Comparison of ENCODE assay signal across 15 cellular contexts in the genomic region with DNA sequence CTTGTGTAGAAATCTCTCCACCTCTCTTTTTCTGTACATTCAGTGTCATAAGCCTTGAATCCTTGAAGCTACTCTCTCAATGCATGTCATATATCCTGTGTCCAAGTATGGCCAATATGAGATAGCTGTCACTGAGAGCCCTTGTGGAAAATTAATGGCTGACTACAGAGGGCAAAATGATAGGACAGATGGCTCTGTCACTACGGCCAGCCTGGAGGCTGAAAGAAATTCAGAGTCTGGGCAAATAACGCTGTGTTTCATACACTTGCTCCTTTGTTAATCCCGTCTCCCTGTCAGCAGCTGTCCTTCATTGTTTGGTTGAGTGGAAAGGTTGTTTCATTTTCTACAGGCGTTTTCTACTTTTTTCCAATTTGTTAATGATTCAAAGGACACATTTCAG.
DNase-seq lines count a peak whose midpoint lies in the region; TF ChIP-seq lines count a peak whose summit lies in the region.
"Had no signal": no experiment of that assay in that cellular context is flagged by ENCODE, and none has a peak within 500 bp of the region (broad histone marks: within the 10 kb centered on the region; RNA-seq: fewer than 3 reads in every experiment).

No MANE protein-coding gene starts in this region.

- H3K36me3 ChIP-seq in WERI-Rb-1, result no peaks in the 10 kb centered on the region
- H3K36me3 ChIP-seq: BLaER1 treated with 17β-estradiol and CSF1 and Interleukin-3, amounts not matched to agents 10 nM and 100 nM had no signal

- H3K4me1 Mint-ChIP-seq in nephron (peaks cover 58% of the 10 kb centered on the region), mesothelial cell of epicardium (peaks cover 2% of the 10 kb centered on the region)

- H3K4me3 Mint-ChIP-seq in nephron, result no peak overlapping the region
- H3K4me3 Mint-ChIP-seq in mesothelial cell of epicardium, result no peak overlapping the region
- H3K4me3 Mint-ChIP-seq: HFFc6 had no signal

- H3K36me3 Mint-ChIP-seq in nephron (ENCODE audit: low read depth), result no peaks in the 10 kb centered on the region
- H3K36me3 Mint-ChIP-seq in mesothelial cell of epicardium, result no peaks in the 10 kb centered on the region

- no peak for TF ChIP-seq CTCF in WERI-Rb-1 (IDR thresholded peaks at IDR 0.05; ENCODE audit: low read depth, low read length)
- no peak for TF ChIP-seq CTCF in nephron (IDR thresholded peaks at IDR 0.05; ENCODE audit: unreplicated experiment in 3 of 3)
- no peak for TF ChIP-seq CTCF in mesothelial cell of epicardium (IDR thresholded peaks at IDR 0.05; ENCODE audit: unreplicated experiment)

- H3K9me3 ChIP-seq in WERI-Rb-1 (ENCODE audit: severe bottlenecking), result no peaks in the 10 kb centered on the region
- H3K9me3 ChIP-seq: BLaER1 treated with 17β-estradiol and CSF1 and Interleukin-3, amounts not matched to agents 10 nM and 100 nM had no signal

- DNase-seq in SHP77 (lab: John Stamatoyannopoulos, UW), result peak; percentile 38 to 63
- no peak for DNase-seq in SHP77 treated with DMSO at 0.1 percent for 48 hours (lab: John Stamatoyannopoulos, UW)
- DNase-seq in WERI-Rb-1, result peak; percentile 20
- no peak for DNase-seq in mesothelial cell of epicardium (ENCODE audit: low spot score in 2 of 2, unreplicated experiment in 2 of 2)
- DNase-seq in activated effector memory CD4-positive, alpha-beta T cell treated with Interleukin-2 at 50 U/mL for 16 hours, result no peak
- DNase-seq in iPS-NIHi7 (ENCODE audit: extremely low spot score), result no peak
- DNase-seq in stimulated activated CD4-positive, alpha-beta T cell treated with anti-CD3 and anti-CD28 coated beads, Interleukin-4, amount 100 ng/mL, for 4 hours, result no peak
- DNase-seq: HFFc6, KBM-7, NCI-H1048, NCI-H1436 treated with DMSO at 0.1 percent for 48 hours, NCI-H2029 treated with DMSO at 0.1 percent for 48 hours had no signal

- H3K27me3 Mint-ChIP-seq in nephron (ENCODE audit: low read depth), result no peaks in the 10 kb centered on the region
- no peaks in the 10 kb centered on the region for H3K27me3 Mint-ChIP-seq in mesothelial cell of epicardium (ENCODE audit: low read depth)

- no peak overlapping the region for H3K4me3 ChIP-seq in WERI-Rb-1 (ENCODE audit: low read depth, low read length)
- H3K4me3 ChIP-seq: BLaER1 treated with 17β-estradiol and CSF1 and Interleukin-3, amounts not matched to agents 10 nM and 100 nM had no signal

- 0 out of 2 replicates have a peak overlapping the region, but pooled peaks have one; percentile 16 for H3K27ac ChIP-seq in WERI-Rb-1
- H3K27ac ChIP-seq: BLaER1 treated with 17β-estradiol and CSF1 and Interleukin-3, amounts not matched to agents 10 nM and 100 nM; RWPE1 had no signal

- H3K27ac Mint-ChIP-seq in nephron (peak overlapping the region; percentile 33 to 92 (median 73)), mesothelial cell of epicardium (no peak overlapping the region)
- H3K27ac Mint-ChIP-seq: HFFc6 had no signal

- no peaks in the 10 kb centered on the region for H3K27me3 ChIP-seq in WERI-Rb-1 (ENCODE audit: insufficient read depth, low read depth, severe bottlenecking)
- H3K27me3 ChIP-seq: BLaER1 treated with 17β-estradiol and CSF1 and Interleukin-3, amounts not matched to agents 10 nM and 100 nM had no signal

- H3K9me3 Mint-ChIP-seq in nephron (peaks cover 3% of the 10 kb centered on the region), mesothelial cell of epicardium (peaks cover 5% of the 10 kb centered on the region)

Comparison
In these comparisons a context has a peak if more than half of its experiments do, and no peak if none do; other contexts are left out.
1. DNase-seq: peak in SHP77 (2 of 2) and WERI-Rb-1 (single experiment); none in SHP77 treated with DMSO at 0.1 percent for 48 hours (single experiment), mesothelial cell of epicardium (0 of 2), activated effector memory CD4-positive, alpha-beta T cell treated with Interleukin-2 at 50 U/mL for 16 hours (single experiment), iPS-NIHi7 (single experiment) and stimulated activated CD4-positive, alpha-beta T cell treated with anti-CD3 and anti-CD28 coated beads, Interleukin-4, amount 100 ng/mL, for 4 hours (0 of 2).